ENCODE assay signal across 8 cellular contexts in genomic region chr13:46721054-46721453, GRCh38.
A peak's percentile ranks its signal among the peaks of the same experiment; 100 is the strongest.
DNase-seq lines count a peak whose midpoint lies in the region; ATAC-seq, FAIRE-seq and TF ChIP-seq lines count a peak whose summit lies in the region.

No MANE protein-coding gene starts in this region.

- WGBS in HepG2 (ENCODE audit: low lambda C conversion rate): 29% methylated on average over 4 of the region's 4 CpGs

- no peak for FAIRE-seq in HepG2 (lab: Jason Lieb, UNC)

- no peaks in the 10 kb centered on the region for H3K27me3 Mint-ChIP-seq in CD8-positive, alpha-beta T cell (ENCODE audit: low read depth)
- no peaks in the 10 kb centered on the region for H3K27me3 Mint-ChIP-seq in stimulated activated naive CD8-positive, alpha-beta T cell treated with anti-CD3 and anti-CD28 coated beads, Interleukin-15, amount 100 ng/mL, for 72 hours
- no peaks in the 10 kb centered on the region for H3K27me3 Mint-ChIP-seq in stimulated activated memory B cell treated with anti-CD40 and anti-IgM and Interleukin-4, amounts not matched to agents 10 μg/mL and 1 μg/mL and 100 μg/mL, for 72 hours

- H3K4me1 ChIP-seq in CD8-positive, alpha-beta T cell (ENCODE audit: insufficient read depth, low read length): no peaks in the 10 kb centered on the region
- H3K4me1 ChIP-seq in HepG2 (ENCODE audit: insufficient read depth, low read length): peaks cover 15% of the 10 kb centered on the region

- H3K4me3 ChIP-seq in CD8-positive, alpha-beta T cell (ENCODE audit: low read depth, low read length): no peak overlapping the region
- H3K4me3 ChIP-seq in cardiac fibroblast (replicated peaks in 1 of 2; ENCODE audit: low read depth in 2 of 2, low read length in 2 of 2) (no peak overlapping the region), HepG2 (replicated peaks in 1 of 3; ENCODE audit: insufficient read depth in 1 of 3, low read depth in 2 of 3, low read length in 3 of 3) (no peak overlapping the region)

- no peak overlapping the region for H3K27ac Mint-ChIP-seq in CD8-positive, alpha-beta T cell
- H3K27ac Mint-ChIP-seq in stimulated activated naive CD8-positive, alpha-beta T cell treated with anti-CD3 and anti-CD28 coated beads, Interleukin-15, amount 100 ng/mL, for 72 hours: no peak overlapping the region
- no peak overlapping the region for H3K27ac Mint-ChIP-seq in stimulated activated memory B cell treated with anti-CD40 and anti-IgM and Interleukin-4, amounts not matched to agents 10 μg/mL and 1 μg/mL and 100 μg/mL, for 72 hours

- peaks cover 17% of the 10 kb centered on the region for H3K36me3 ChIP-seq in CD8-positive, alpha-beta T cell (ENCODE audit: insufficient read depth, low read length)
- H3K36me3 ChIP-seq in HepG2 (replicated peaks in 1 of 2; ENCODE audit: control insufficient read depth in 1 of 2, insufficient read depth in 2 of 2, low read length in 2 of 2): peaks cover 0 to 24% of the 10 kb centered on the region in 2 experiments; a peak in 4 of 5 replicates

- ATAC-seq in CD8-positive, alpha-beta T cell: peak; percentile 38
- no peak for ATAC-seq in HepG2
- peak; percentile 52 for ATAC-seq in stimulated activated naive CD8-positive, alpha-beta T cell treated with anti-CD3 and anti-CD28 coated beads, Interleukin-15, amount 100 ng/mL, for 72 hours
- ATAC-seq in GM21576 (IDR thresholded peaks at IDR 0.05; ENCODE audit: unreplicated experiment): no peak
- ATAC-seq in stimulated activated memory B cell treated with anti-CD40 and anti-IgM and Interleukin-4, amounts not matched to agents 10 μg/mL and 1 μg/mL and 100 μg/mL, for 72 hours: no peak

- H3K9ac ChIP-seq in HepG2 (ENCODE audit: insufficient read depth, low read depth, low read length): no peak overlapping the region

- no peaks in the 10 kb centered on the region for H3K4me1 Mint-ChIP-seq in CD8-positive, alpha-beta T cell (ENCODE audit: low read depth)
- no peaks in the 10 kb centered on the region for H3K4me1 Mint-ChIP-seq in stimulated activated naive CD8-positive, alpha-beta T cell treated with anti-CD3 and anti-CD28 coated beads, Interleukin-15, amount 100 ng/mL, for 72 hours
- no peaks in the 10 kb centered on the region for H3K4me1 Mint-ChIP-seq in stimulated activated memory B cell treated with anti-CD40 and anti-IgM and Interleukin-4, amounts not matched to agents 10 μg/mL and 1 μg/mL and 100 μg/mL, for 72 hours

- no peak overlapping the region for H3K4me3 Mint-ChIP-seq in CD8-positive, alpha-beta T cell
- H3K4me3 Mint-ChIP-seq in stimulated activated naive CD8-positive, alpha-beta T cell treated with anti-CD3 and anti-CD28 coated beads, Interleukin-15, amount 100 ng/mL, for 72 hours: no peak overlapping the region
- no peak overlapping the region for H3K4me3 Mint-ChIP-seq in stimulated activated memory B cell treated with anti-CD40 and anti-IgM and Interleukin-4, amounts not matched to agents 10 μg/mL and 1 μg/mL and 100 μg/mL, for 72 hours

- POLR2A ChIA-PET in CD8-positive, alpha-beta T cell (lab: Charles Lee): interaction anchor here (1.1 kb wide), 1 partner anchor 169 kb away, joined by 3 read pairs; no protein-coding TSS in a partner anchor
- POLR2A ChIA-PET in HepG2 (lab: Yijun Ruan, JAX): no interaction called here

- H4K20me1 ChIP-seq in HepG2 (ENCODE audit: insufficient read depth, low read length): no peaks in the 10 kb centered on the region

- no peak overlapping the region for H3K4me2 ChIP-seq in HepG2 (ENCODE audit: low read depth, low read length)

- H2AFZ ChIP-seq in HepG2 (ENCODE audit: low read length): no peak overlapping the region

- TF ChIP-seq RAD21 in HepG2 (CRISPR knock-in tag; IDR thresholded peaks at IDR 0.05): peak; percentile 38; the same call in 1 of the 2 replicates

- H3K27me3 ChIP-seq in CD8-positive, alpha-beta T cell (ENCODE audit: insufficient read depth, low read length): no peaks in the 10 kb centered on the region
- no peaks in the 10 kb centered on the region for H3K27me3 ChIP-seq in HepG2 (ENCODE audit: control insufficient read depth in 1 of 2, insufficient read depth in 2 of 2, low read length in 2 of 2)

- H3K79me2 ChIP-seq in HepG2 (ENCODE audit: insufficient read depth, low read length): no peaks in the 10 kb centered on the region

- H3K36me3 Mint-ChIP-seq in CD8-positive, alpha-beta T cell: peaks cover 36% of the 10 kb centered on the region
- peaks cover 39% of the 10 kb centered on the region for H3K36me3 Mint-ChIP-seq in stimulated activated memory B cell treated with anti-CD40 and anti-IgM and Interleukin-4, amounts not matched to agents 10 μg/mL and 1 μg/mL and 100 μg/mL, for 72 hours

- intact Hi-C loops in CD8-positive, alpha-beta T cell (cut with DNase I, micrococcal nuclease): loop anchor here (1.0 to 10.0 kb wide), 3 partner anchors 170 to 596 kb away; no protein-coding TSS in a partner anchor
- intact Hi-C loops in HepG2 (cut with micrococcal nuclease; ENCODE audit: unreplicated experiment): loop anchor here (1.0 kb wide), 2 partner anchors 170 to 228 kb away; no protein-coding TSS in a partner anchor

- peak; percentile 92 for TF ChIP-seq CTCF in CD8-positive, alpha-beta T cell (IDR thresholded peaks at IDR 0.05)
- TF ChIP-seq CTCF in cardiac fibroblast (IDR thresholded peaks at IDR 0.05; ENCODE audit: low read depth, low read length): peak; percentile 52
- TF ChIP-seq CTCF in HepG2 (CRISPR knock-in tag; IDR thresholded peaks at IDR 0.05): peak; percentile 68

- TF ChIP-seq EP300 in HepG2 (IDR thresholded peaks at IDR 0.05; ENCODE audit: low read depth in 2 of 2, low read length in 2 of 2) (no peak), HepG2 (CRISPR knock-in tag; IDR thresholded peaks at IDR 0.05; ENCODE audit: borderline replicate concordance) (no peak)

- in situ Hi-C loops in HepG2 (cut with HindIII; ENCODE audit: extremely low pct_ligation_motif_present, low pct_unique_long_range_greater_than_20kb): loop anchor here (5.0 kb wide), 2 partner anchors 169 to 229 kb away; partner anchors contain the start of gene LRCH1

- H3K27ac ChIP-seq in CD8-positive, alpha-beta T cell (ENCODE audit: low read depth, low read length): no peak overlapping the region
- H3K27ac ChIP-seq in HepG2 (ENCODE audit: extremely low read length, insufficient read depth, low read length): no peak overlapping the region

- peak in 6 of 7 experiments; percentile 1 to 54 (median 34) for DNase-seq in CD8-positive, alpha-beta T cell
- DNase-seq in HCEC 1CT (peak; percentile 45), T-helper 22 cell (ENCODE audit: low read depth) (peak; percentile 1), cardiac fibroblast (ENCODE audit: low read depth in 2 of 2) (peak; percentile 65 to 69), HepG2 (ENCODE audit: low spot score) (peak; percentile 33)
- DNase-seq in stimulated activated naive CD8-positive, alpha-beta T cell treated with anti-CD3 and anti-CD28 coated beads, Interleukin-15, amount 100 ng/mL, for 72 hours: peak; percentile 7 to 29

- BruUV-seq in HepG2 (replicated peaks; lab: Mats Ljungman, UMichigan): no TSS peak

- H3K9me3 Mint-ChIP-seq in CD8-positive, alpha-beta T cell: no peaks in the 10 kb centered on the region
- no peaks in the 10 kb centered on the region for H3K9me3 Mint-ChIP-seq in stimulated activated naive CD8-positive, alpha-beta T cell treated with anti-CD3 and anti-CD28 coated beads, Interleukin-15, amount 100 ng/mL, for 72 hours
- no peaks in the 10 kb centered on the region for H3K9me3 Mint-ChIP-seq in stimulated activated memory B cell treated with anti-CD40 and anti-IgM and Interleukin-4, amounts not matched to agents 10 μg/mL and 1 μg/mL and 100 μg/mL, for 72 hours

- no peaks in the 10 kb centered on the region for H3K9me3 ChIP-seq in CD8-positive, alpha-beta T cell (ENCODE audit: low read length)
- no peaks in the 10 kb centered on the region for H3K9me3 ChIP-seq in HepG2 (ENCODE audit: low read length)

- CTCF ChIA-PET in CD8-positive, alpha-beta T cell (lab: Charles Lee): interaction anchor here (0.5 to 8.0 kb wide), 15 partner anchors 9 to 319 kb away, joined by 3 to 94 read pairs (median 3); no protein-coding TSS in a partner anchor
- CTCF ChIA-PET in HepG2 (lab: Yijun Ruan, JAX; ENCODE audit: low intra/inter-chr PET ratio, low total read pairs): interaction anchor here (1.4 to 3.4 kb wide), 3 partner anchors 118 to 228 kb away, joined by 5 to 63 read pairs (median 24); partner anchors contain the start of gene LRCH1

- no peak for TF ChIP-seq POLR2A in HepG2 (IDR thresholded peaks at IDR 0.05; ENCODE audit: insufficient read depth in 1 of 2, low read depth in 2 of 2, low read length in 2 of 2)

TF ChIP-seq in HepG2, 621 proteins besides CTCF, POLR2A, EP300 and RAD21 (continues in another document):
- TF ChIP-seq ZNF367 (CRISPR knock-in tag; IDR thresholded peaks at IDR 0.05; ENCODE audit: borderline replicate concordance) (no peak), ZNF282 (IDR thresholded peaks at IDR 0.05; ENCODE audit: partially characterized antibody) (no peak), NR2F6 (IDR thresholded peaks at IDR 0.05) (no peak), NR2F6 (CRISPR knock-in tag; IDR thresholded peaks at IDR 0.05) (no peak), SMC3 (IDR thresholded peaks at IDR 0.05; ENCODE audit: low read length) (peak; percentile 76), GTF2F1 (IDR thresholded peaks at IDR 0.05; ENCODE audit: low read length) (no peak), STAG1 (CRISPR knock-in tag; IDR thresholded peaks at IDR 0.05) (peak; percentile 89)
- TF ChIP-seq, protein P1, sequence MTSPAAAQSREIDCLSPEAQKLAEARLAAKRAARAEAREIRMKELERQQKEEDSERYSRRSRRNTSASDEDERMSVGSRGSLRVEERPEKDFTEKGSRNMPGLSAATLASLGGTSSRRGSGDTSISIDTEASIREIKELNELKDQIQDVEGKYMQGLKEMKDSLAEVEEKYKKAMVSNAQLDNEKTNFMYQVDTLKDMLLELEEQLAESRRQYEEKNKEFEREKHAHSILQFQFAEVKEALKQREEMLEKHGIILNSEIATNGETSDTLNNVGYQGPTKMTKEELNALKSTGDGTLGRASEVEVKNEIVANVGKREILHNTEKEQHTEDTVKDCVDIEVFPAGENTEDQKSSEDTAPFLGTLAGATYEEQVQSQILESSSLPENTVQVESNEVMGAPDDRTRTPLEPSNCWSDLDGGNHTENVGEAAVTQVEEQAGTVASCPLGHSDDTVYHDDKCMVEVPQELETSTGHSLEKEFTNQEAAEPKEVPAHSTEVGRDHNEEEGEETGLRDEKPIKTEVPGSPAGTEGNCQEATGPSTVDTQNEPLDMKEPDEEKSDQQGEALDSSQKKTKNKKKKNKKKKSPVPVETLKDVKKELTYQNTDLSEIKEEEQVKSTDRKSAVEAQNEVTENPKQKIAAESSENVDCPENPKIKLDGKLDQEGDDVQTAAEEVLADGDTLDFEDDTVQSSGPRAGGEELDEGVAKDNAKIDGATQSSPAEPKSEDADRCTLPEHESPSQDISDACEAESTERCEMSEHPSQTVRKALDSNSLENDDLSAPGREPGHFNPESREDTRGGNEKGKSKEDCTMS (CRISPR knock-in tag; conservative IDR thresholded peaks at IDR 0.05): no peak

Comparison
In these comparisons a context has a peak if more than half of its experiments do, and no peak if none do; other contexts are left out.
1. ATAC-seq: peak in CD8-positive, alpha-beta T cell (single experiment) and stimulated activated naive CD8-positive, alpha-beta T cell treated with anti-CD3 and anti-CD28 coated beads, Interleukin-15, amount 100 ng/mL, for 72 hours (single experiment); none in HepG2 (single experiment), GM21576 (single experiment) and stimulated activated memory B cell treated with anti-CD40 and anti-IgM and Interleukin-4, amounts not matched to agents 10 μg/mL and 1 μg/mL and 100 μg/mL, for 72 hours (single experiment).
2. DNase-seq: peak in every context shown above with its lines; median percentile 67 in cardiac fibroblast; 45 in HCEC 1CT; 34 in CD8-positive, alpha-beta T cell; 33 in HepG2; 18 in stimulated activated naive CD8-positive, alpha-beta T cell treated with anti-CD3 and anti-CD28 coated beads, Interleukin-15, amount 100 ng/mL, for 72 hours; 1 in T-helper 22 cell.
3. Peak in every context shown above with its lines, with median percentiles within 50 percentile points of each other: CTCF ChIP-seq.